ENCODE assay signal across 21 cellular contexts in the genomic region with DNA sequence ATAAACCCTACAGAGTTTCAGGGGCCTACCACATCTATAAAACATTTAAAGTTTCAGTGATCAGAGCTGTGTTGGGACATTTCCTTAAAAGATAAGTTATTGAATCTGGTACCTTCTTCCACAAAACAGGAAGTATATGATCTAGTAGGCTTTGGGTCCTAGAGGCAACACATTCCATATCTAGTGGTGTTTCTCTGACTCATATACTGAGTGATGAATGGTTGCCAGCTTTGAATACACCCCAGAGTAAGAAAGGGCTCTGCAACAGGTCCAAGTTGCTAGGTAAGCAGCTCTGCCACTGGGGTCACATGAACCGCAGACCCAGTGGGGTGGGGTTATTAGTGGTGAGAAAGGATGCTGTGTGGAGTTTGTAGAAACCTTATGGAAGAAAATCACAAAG.
"Had no signal": no experiment of that assay in that cellular context is flagged by ENCODE, and none has a peak within 500 bp of the region (broad histone marks: within the 10 kb centered on the region; RNA-seq: fewer than 3 reads in every experiment).

No MANE protein-coding gene starts in this region.

- H3K4me1 ChIP-seq: SJCRH30 had no signal

- DNase-seq: activated B cell treated with CpG ODN at 0.5 μM for 24 hours; activated CD4-positive, alpha-beta T cell treated with anti-CD3 and anti-CD28 coated beads for 1 hour; activated CD4-positive, alpha-beta T cell treated with anti-CD3 and anti-CD28 coated beads, Interleukin-2, amount 10 ng/mL, durations not matched to agents 24 days and 14 days; activated CD4-positive, alpha-beta T cell treated with anti-CD3 and anti-CD28 coated beads, Interleukin-2, amount 50 U/mL, for 48 hours; activated CD8-positive, alpha-beta memory T cell treated with anti-CD3 and anti-CD28 coated beads, Interleukin-2, amount 10 ng/mL, durations not matched to agents 7 days and 5 days; activated effector memory CD4-positive, alpha-beta T cell treated with Interleukin-2 at 50 U/mL for 16 hours; activated naive CD4-positive, alpha-beta T cell; activated T-cell treated with anti-CD3 and anti-CD28 coated beads, Interleukin-2, amount 50 U/mL, for 24 hours; aorta; KG1; NCI-H1105; NCI-H1436; NCI-H1694 treated with DMSO at 0.1 percent for 48 hours; NCI-H2029 treated with DMSO at 0.1 percent for 48 hours; NCI-H510A treated with DMSO at 0.1 percent for 48 hours; NCI-H69; PC-3; SJCRH30; SW 1271 had no signal

- H3K27ac ChIP-seq: SJCRH30 had no signal

- H3K27me3 ChIP-seq: SJCRH30 had no signal

- ATAC-seq: activated CD8-positive, alpha-beta memory T cell treated with anti-CD3 and anti-CD28 coated beads, Interleukin-2, amount 10 ng/mL, durations not matched to agents 7 days and 5 days; PC-3; Right ventricle myocardium inferior; SK-N-SH treated with all-trans-retinoic acid at 6 μM for 48 hours had no signal
